Comparison of ENCODE assay signal across 14 cellular contexts in genomic region chr6:35411066-35411465, GRCh38. TPM values are rescaled to one million over a fixed set of nuclear protein-coding genes. Genes with fewer than 3 reads are reported as not detected.
DNase-seq lines count a peak whose midpoint lies in the region; TF ChIP-seq lines count a peak whose summit lies in the region.
"Had no signal": no experiment of that assay in that cellular context is flagged by ENCODE, and none has a peak within 500 bp of the region (broad histone marks: within the 10 kb centered on the region; RNA-seq: fewer than 3 reads in every experiment).

No MANE protein-coding gene starts in this region.

- H3K27ac Mint-ChIP-seq in activated CD4-positive, alpha-beta memory T cell treated with anti-CD3 and anti-CD28 coated beads, Interleukin-2, amount 10 ng/mL, durations not matched to agents 7 days and 5 days = peak overlapping the region; percentile 66
- H3K27ac Mint-ChIP-seq in immature natural killer cell = peak overlapping the region in 5 of 6 donors; percentile 1 to 71 (median 55)

- no peak overlapping the region for H2AFZ ChIP-seq in Karpas-422 (ENCODE audit: low read length)

- H4K20me1 ChIP-seq in Karpas-422 (ENCODE audit: insufficient read depth, low read depth, low read length) = no peaks in the 10 kb centered on the region

- POLR2A ChIA-PET in HEK293 (lab: Yijun Ruan, JAX) = no interaction called here
- POLR2A ChIA-PET in activated CD4-positive, alpha-beta memory T cell treated with anti-CD3 and anti-CD28 coated beads, Interleukin-2, amount 10 ng/mL, durations not matched to agents 7 days and 5 days (lab: Charles Lee) = interaction anchor here (1.0 to 1.2 kb wide), 2 partner anchors 8 to 11 kb away, joined by 3 read pairs; no protein-coding TSS in a partner anchor

- intact Hi-C loops in transverse colon (cut with DNase I; ENCODE audit: low total_unique reads) = loop anchor here (10.0 kb wide), 1 partner anchor 56 kb away; no protein-coding TSS in a partner anchor

- H3K9me3 Mint-ChIP-seq in activated CD4-positive, alpha-beta memory T cell treated with anti-CD3 and anti-CD28 coated beads, Interleukin-2, amount 10 ng/mL, durations not matched to agents 7 days and 5 days = no peaks in the 10 kb centered on the region
- H3K9me3 Mint-ChIP-seq in immature natural killer cell = no peaks in the 10 kb centered on the region
- H3K9me3 Mint-ChIP-seq: brain had no signal

- in situ Hi-C loops in transverse colon (cut with MboI; ENCODE audit: low pct_ligation_motif_present in 1 of 4, low pct_unique_long_range_greater_than_20kb in 1 of 4, low sequenced_read_pairs in 3 of 4) = no loop called here

- TF ChIP-seq POLR2A in transverse colon (IDR thresholded peaks at IDR 0.05) = no peak

- no peak overlapping the region for H3K4me3 Mint-ChIP-seq in activated CD4-positive, alpha-beta memory T cell treated with anti-CD3 and anti-CD28 coated beads, Interleukin-2, amount 10 ng/mL, durations not matched to agents 7 days and 5 days
- H3K4me3 Mint-ChIP-seq in immature natural killer cell = peak overlapping the region; percentile 55 to 75 (median 69)
- H3K4me3 Mint-ChIP-seq: brain had no signal

- 83 to 84% methylated on average over 6 to 8 of the region's 9 CpGs for WGBS in transverse colon (ENCODE audit: low coverage in 1 of 2), 2 donors

- no peak overlapping the region for H3K9ac ChIP-seq in Karpas-422 (ENCODE audit: low read length)

- CTCF ChIA-PET in HEK293 (lab: Yijun Ruan, JAX) = interaction anchor here (0.6 to 1.5 kb wide), 2 partner anchors 12 to 37 kb away, joined by 3 read pairs; no protein-coding TSS in a partner anchor
- CTCF ChIA-PET in activated CD4-positive, alpha-beta memory T cell treated with anti-CD3 and anti-CD28 coated beads, Interleukin-2, amount 10 ng/mL, durations not matched to agents 7 days and 5 days (lab: Charles Lee) = interaction anchor here (1.2 kb wide), 1 partner anchor 9 kb away, joined by 4 read pairs; no protein-coding TSS in a partner anchor

- no peak overlapping the region for H3K4me3 ChIP-seq in HEK293 (ENCODE audit: low read depth, low read length)
- no peak overlapping the region for H3K4me3 ChIP-seq in transverse colon
- no peak overlapping the region for H3K4me3 ChIP-seq in Karpas-422 (ENCODE audit: low read length)
- H3K4me3 ChIP-seq: smooth muscle cell had no signal

- no peaks in the 10 kb centered on the region for H3K9me3 ChIP-seq in HEK293 (ENCODE audit: control insufficient read depth, insufficient read depth, low read depth, low read length)
- H3K9me3 ChIP-seq in transverse colon = no peaks in the 10 kb centered on the region
- no peaks in the 10 kb centered on the region for H3K9me3 ChIP-seq in Karpas-422 (ENCODE audit: low read length)

- no peak for TF ChIP-seq EP300 in transverse colon (IDR thresholded peaks at IDR 0.05; ENCODE audit: low read depth)

- DNase-seq in NOMO-1 treated with DMSO at 0.1 percent for 48 hours (lab: John Stamatoyannopoulos, UW; ENCODE audit: unreplicated experiment) (peak; percentile 11), NOMO-1 (lab: John Stamatoyannopoulos, UW; ENCODE audit: unreplicated experiment in 2 of 2) (no peak), immature natural killer cell (no peak), NCI-H187 (lab: John Stamatoyannopoulos, UW) (no peak), transverse colon (no peak), Karpas-422 (no peak)
- peak; percentile 44 for DNase-seq in activated CD4-positive, alpha-beta memory T cell treated with anti-CD3 and anti-CD28 coated beads, Interleukin-2, amount 10 ng/mL, durations not matched to agents 7 days and 5 days
- DNase-seq: 8988T; effector CD8-positive, alpha-beta T cell; MM.1S; NCI-H345 had no signal

- H3K36me3 ChIP-seq in HEK293 (ENCODE audit: control insufficient read depth in 2 of 2, insufficient read depth in 1 of 2, low read length in 2 of 2) = peaks cover 0 to 23% of the 10 kb centered on the region in 2 experiments; a peak in 2 of 3 replicates
- peaks cover 0 to 5% (median 0%) of the 10 kb centered on the region in 4 donors for H3K36me3 ChIP-seq in transverse colon
- no peaks in the 10 kb centered on the region for H3K36me3 ChIP-seq in Karpas-422 (ENCODE audit: insufficient read depth, low read length)

- H3K27me3 ChIP-seq in transverse colon (no peaks in the 10 kb centered on the region), Karpas-422 (ENCODE audit: low read length) (no peaks in the 10 kb centered on the region)

- no peak overlapping the region for H3K4me2 ChIP-seq in Karpas-422 (ENCODE audit: low read depth, low read length, poor library complexity, severe bottlenecking)
- H3K4me2 ChIP-seq: smooth muscle cell had no signal

- peaks cover 31% of the 10 kb centered on the region for H3K4me1 Mint-ChIP-seq in activated CD4-positive, alpha-beta memory T cell treated with anti-CD3 and anti-CD28 coated beads, Interleukin-2, amount 10 ng/mL, durations not matched to agents 7 days and 5 days
- peaks cover 16 to 24% of the 10 kb centered on the region in 2 donors for H3K4me1 Mint-ChIP-seq in immature natural killer cell

- H3K9me2 ChIP-seq in Karpas-422 (replicated peaks; ENCODE audit: insufficient read depth, low read length) = no peaks in the 10 kb centered on the region

- peaks cover 4% of the 10 kb centered on the region for H3K4me1 ChIP-seq in HEK293 (ENCODE audit: control insufficient read depth, insufficient read depth, low read length)
- H3K4me1 ChIP-seq in transverse colon = peaks cover 6 to 14% (median 10%) of the 10 kb centered on the region in 4 donors
- peaks cover 7% of the 10 kb centered on the region for H3K4me1 ChIP-seq in Karpas-422 (ENCODE audit: low read length)

- H3K27me3 Mint-ChIP-seq in activated CD4-positive, alpha-beta memory T cell treated with anti-CD3 and anti-CD28 coated beads, Interleukin-2, amount 10 ng/mL, durations not matched to agents 7 days and 5 days = no peaks in the 10 kb centered on the region
- H3K27me3 Mint-ChIP-seq in immature natural killer cell (ENCODE audit: low read depth in 3 of 3) = peaks cover 0 to 2% (median 0%) of the 10 kb centered on the region in 3 donors

- H3K27ac ChIP-seq in HEK293 (ENCODE audit: extremely low read depth, low read depth, low read length) (no peak overlapping the region), transverse colon (no peak overlapping the region), Karpas-422 (ENCODE audit: low read length) (no peak overlapping the region)

- TF ChIP-seq CTCF in HEK293 (tag by site-specific recombination; IDR thresholded peaks at IDR 0.05) = no peak
- no peak for TF ChIP-seq CTCF in transverse colon (IDR thresholded peaks at IDR 0.05)

- no peaks in the 10 kb centered on the region for H3K79me2 ChIP-seq in Karpas-422 (ENCODE audit: low read length)

- H3K36me3 Mint-ChIP-seq in activated CD4-positive, alpha-beta memory T cell treated with anti-CD3 and anti-CD28 coated beads, Interleukin-2, amount 10 ng/mL, durations not matched to agents 7 days and 5 days (ENCODE audit: low read depth) = peaks cover 18% of the 10 kb centered on the region
- H3K36me3 Mint-ChIP-seq in immature natural killer cell = peaks cover 11 to 23% (median 21%) of the 10 kb centered on the region in 3 donors

TF ChIP-seq in HEK293, 187 proteins besides CTCF, POLR2A, EP300 and RAD21:
- TF ChIP-seq ZNF350 (tag by site-specific recombination; IDR thresholded peaks at IDR 0.05) (no peak), ZIC2 (tag by site-specific recombination; IDR thresholded peaks at IDR 0.05) (0 out of 2 replicates have a peak, but pooled peaks have one; percentile 10)

RNA-seq across cellular contexts. Expression of gene FANCE, which starts 41.1 kb away (rescaled TPM):
- 10 to 100 TPM; 10.3 to 10.4 TPM for total RNA-seq in activated CD4-positive, alpha-beta memory T cell treated with anti-CD3 and anti-CD28 coated beads, Interleukin-2, amount 10 ng/mL, durations not matched to agents 7 days and 5 days
- polyA plus RNA-seq in immature natural killer cell = 1 to 10 TPM; 2.2 to 5.4 (median 3.1) TPM
- 10 to 100 TPM in 1 of 4 donors, 1 to 10 TPM in 2, under 1 TPM in 1; 0.75 to 30.8 (median 3.8) TPM for total RNA-seq in transverse colon
- 9.8 and 14.8 TPM in 2 replicates for total RNA-seq in Karpas-422 (2014; rRNA removed; shearing (Covaris generic); ENCODE audit: low replicate concordance)

RNA-seq across cellular contexts. Expression of gene RPL10A, which starts 57.1 kb away (rescaled TPM):
- 1,000 to 10,000 TPM; 1,239 to 1,245 TPM for total RNA-seq in activated CD4-positive, alpha-beta memory T cell treated with anti-CD3 and anti-CD28 coated beads, Interleukin-2, amount 10 ng/mL, durations not matched to agents 7 days and 5 days
- polyA plus RNA-seq in immature natural killer cell = 100 to 1,000 TPM; 419 to 805 (median 477) TPM
- 100 to 1,000 TPM; 323 to 991 (median 649) TPM for total RNA-seq in transverse colon
- total RNA-seq in Karpas-422 (2014; rRNA removed; shearing (Covaris generic); ENCODE audit: low replicate concordance) = 3,423 and 3,839 TPM in 2 replicates

Comparison
In these comparisons a context has a peak if more than half of its experiments do, and no peak if none do; other contexts are left out.
1. DNase-seq: peak in NOMO-1 treated with DMSO at 0.1 percent for 48 hours (single experiment) and activated CD4-positive, alpha-beta memory T cell treated with anti-CD3 and anti-CD28 coated beads, Interleukin-2, amount 10 ng/mL, durations not matched to agents 7 days and 5 days (single experiment); none in NOMO-1 (0 of 2), immature natural killer cell (0 of 3), NCI-H187 (0 of 2), transverse colon (single experiment) and Karpas-422 (single experiment).